Comparison of ENCODE assay signal across 21 cellular contexts in genomic region chr17:50078430-50078829, GRCh38. TPM values are rescaled to one million over a fixed set of nuclear protein-coding genes. Genes with fewer than 3 reads are reported as not detected.
"Had no signal": no experiment of that assay in that cellular context is flagged by ENCODE, and none has a peak within 500 bp of the region (broad histone marks: within the 10 kb centered on the region; RNA-seq: fewer than 3 reads in every experiment).

No MANE protein-coding gene starts in this region.

- H3K4me1 Mint-ChIP-seq: activated CD4-positive, alpha-beta T cell treated with anti-CD3 and anti-CD28 coated beads, Interleukin-2, amount 10 ng/mL, durations not matched to agents 7 days and 5 days had no signal

- H3K27ac Mint-ChIP-seq: activated CD4-positive, alpha-beta T cell treated with anti-CD3 and anti-CD28 coated beads, Interleukin-2, amount 10 ng/mL, durations not matched to agents 7 days and 5 days; activated CD8-positive, alpha-beta T cell treated with anti-CD3 and anti-CD28 coated beads, Interleukin-2, amount 10 ng/mL, durations not matched to agents 7 days and 5 days; activated T-cell treated with anti-CD3 and anti-CD28 coated beads, Interleukin-2, amount 50 U/mL, for 24 hours; nephron progenitor cell; T-helper 1 cell treated with Interleukin-12 subunit alpha and Interleukin-12 subunit beta and Interleukin-4 antibody, amounts not matched to agents 30 μg/mL and 1 μg/mL, for 36 hours had no signal

- H3K9me3 Mint-ChIP-seq: activated CD4-positive, alpha-beta T cell treated with anti-CD3 and anti-CD28 coated beads, Interleukin-2, amount 10 ng/mL, durations not matched to agents 7 days and 5 days; activated T-cell treated with anti-CD3 and anti-CD28 coated beads, Interleukin-2, amount 50 U/mL, for 24 hours; nephron progenitor cell; T-helper 1 cell treated with Interleukin-12 subunit alpha and Interleukin-12 subunit beta and Interleukin-4 antibody, amounts not matched to agents 30 μg/mL and 1 μg/mL, for 36 hours had no signal

- H3K27ac ChIP-seq: dorsolateral prefrontal cortex, foreskin keratinocyte, prostate gland, right atrium auricular region, testis had no signal

- H3K4me3 ChIP-seq: dorsolateral prefrontal cortex, lung, prostate gland, right atrium auricular region, stomach, testis, upper lobe of left lung had no signal

- H3K4me3 Mint-ChIP-seq: activated CD4-positive, alpha-beta T cell treated with anti-CD3 and anti-CD28 coated beads, Interleukin-2, amount 10 ng/mL, durations not matched to agents 7 days and 5 days; activated CD8-positive, alpha-beta T cell treated with anti-CD3 and anti-CD28 coated beads, Interleukin-2, amount 10 ng/mL, durations not matched to agents 7 days and 5 days; activated T-cell treated with anti-CD3 and anti-CD28 coated beads, Interleukin-2, amount 50 U/mL, for 24 hours; nephron progenitor cell; T-helper 1 cell treated with Interleukin-12 subunit alpha and Interleukin-12 subunit beta and Interleukin-4 antibody, amounts not matched to agents 30 μg/mL and 1 μg/mL, for 36 hours had no signal

- FAIRE-seq: small intestine had no signal

- H3K27me3 ChIP-seq: dorsolateral prefrontal cortex, foreskin keratinocyte, right atrium auricular region, stomach, testis, upper lobe of left lung had no signal

- H3K9me3 ChIP-seq: prostate gland, right atrium auricular region, stomach, testis, upper lobe of left lung had no signal

- H3K27me3 Mint-ChIP-seq: activated CD4-positive, alpha-beta T cell treated with anti-CD3 and anti-CD28 coated beads, Interleukin-2, amount 10 ng/mL, durations not matched to agents 7 days and 5 days; activated T-cell treated with anti-CD3 and anti-CD28 coated beads, Interleukin-2, amount 50 U/mL, for 24 hours had no signal

- ATAC-seq: activated CD4-positive, CD25-positive, alpha-beta regulatory T cell treated with anti-CD3 and anti-CD28 coated beads, Interleukin-2, amount 50 U/mL, for 24 hours; activated CD8-positive, alpha-beta T cell treated with anti-CD3 and anti-CD28 coated beads, Interleukin-2, amount 10 ng/mL, durations not matched to agents 7 days and 5 days; foreskin keratinocyte had no signal

- H3K4me1 ChIP-seq: foreskin keratinocyte, prostate gland, testis had no signal

- DNase-seq: activated CD4-positive, alpha-beta T cell treated with anti-CD3 and anti-CD28 coated beads, Interleukin-2, amount 10 ng/mL, durations not matched to agents 7 days and 5 days; activated CD8-positive, alpha-beta T cell treated with anti-CD3 and anti-CD28 coated beads, Interleukin-2, amount 10 ng/mL, durations not matched to agents 7 days and 5 days; activated effector memory CD4-positive, alpha-beta T cell treated with Interleukin-2 at 50 U/mL for 16 hours; activated naive CD4-positive, alpha-beta T cell treated with anti-CD3 and anti-CD28 coated beads, Interleukin-2, amount 50 U/mL, for 16 hours; activated T-cell treated with anti-CD3 and anti-CD28 coated beads, Interleukin-2, amount 50 U/mL, for 24 hours; dorsolateral prefrontal cortex; foreskin keratinocyte; midbrain; nephron progenitor cell; small intestine; stimulated activated CD4-positive, alpha-beta T cell treated with anti-CD3 and anti-CD28 coated beads, Interleukin-15, amount 100 ng/mL, for 24 hours; stimulated activated CD4-positive, alpha-beta T cell treated with anti-CD3 and anti-CD28 coated beads, Interleukin-2, amount 100 ng/mL, for 48 hours; stomach; testis had no signal

RNA-seq across cellular contexts. Expression of gene SAMD14, which starts 51.5 kb away (rescaled TPM):
- polyA plus RNA-seq: keratinocyte had no signal
